In the genomic region with DNA sequence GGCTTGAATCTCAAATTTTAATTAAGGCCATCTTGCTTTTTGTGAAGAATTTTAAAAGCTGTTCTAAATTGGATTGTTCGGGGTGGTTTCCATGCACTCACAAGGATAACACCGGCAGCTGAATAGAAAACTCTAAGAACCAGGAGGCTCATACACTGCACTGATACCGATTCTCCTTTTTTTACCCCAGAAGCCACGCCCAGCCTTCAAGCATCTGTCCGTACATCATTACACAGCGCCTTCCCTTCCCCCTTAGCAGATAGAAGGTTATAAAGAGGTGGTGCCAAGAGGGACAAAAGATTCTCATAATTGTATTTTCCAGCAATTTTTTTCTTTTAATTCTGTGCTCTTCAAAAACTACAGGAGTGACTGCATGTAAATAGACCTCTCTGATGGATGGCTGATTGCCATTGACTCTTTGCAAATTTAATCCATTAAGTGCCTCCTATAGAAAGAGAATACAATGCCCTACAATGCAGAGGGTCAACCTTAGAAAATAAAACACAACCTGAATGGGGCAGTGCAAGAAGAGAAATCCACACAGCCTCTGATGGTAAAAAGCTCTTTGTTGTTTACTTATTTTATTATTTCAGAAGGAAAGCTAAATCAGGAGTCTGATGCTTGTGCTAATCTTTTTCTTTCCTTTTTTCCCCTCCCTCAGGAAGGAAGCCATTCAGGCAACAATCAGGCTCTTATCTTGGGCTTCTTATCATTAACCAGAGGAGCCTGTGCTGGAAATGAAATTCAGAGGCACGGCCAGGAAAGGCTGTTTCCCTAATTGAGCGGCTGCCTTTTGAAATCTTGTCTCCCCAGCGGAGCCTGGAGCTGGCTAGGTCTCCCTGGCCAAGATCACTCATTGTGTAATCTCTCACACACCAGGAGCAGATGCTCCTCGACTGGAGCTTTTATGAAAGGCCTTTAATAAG, we compare ENCODE assay signal across 10 cellular contexts.
DNase-seq lines count a peak whose midpoint lies in the region; ATAC-seq and TF ChIP-seq lines count a peak whose summit lies in the region.
"Had no signal": no experiment of that assay in that cellular context is flagged by ENCODE, and none has a peak within 500 bp of the region (broad histone marks: within the 10 kb centered on the region; RNA-seq: fewer than 3 reads in every experiment).

No MANE protein-coding gene starts in this region.

- H3K4me3 ChIP-seq in tibial nerve = no peak overlapping the region
- no peak overlapping the region for H3K4me3 ChIP-seq in CD8-positive, alpha-beta memory T cell (ENCODE audit: low read length)

- no peak for TF ChIP-seq CTCF in tibial nerve (IDR thresholded peaks at IDR 0.05)

- TF ChIP-seq EP300 in tibial nerve (IDR thresholded peaks at IDR 0.05) = peak in 1 of 2 donors; percentile 37

- H3K9me3 ChIP-seq in tibial nerve = peaks cover 0 to 28% (median 6%) of the 10 kb centered on the region in 4 donors
- H3K9me3 ChIP-seq in CD8-positive, alpha-beta memory T cell (ENCODE audit: low read length) = no peaks in the 10 kb centered on the region

- peaks cover 0 to 14% (median 2%) of the 10 kb centered on the region in 4 donors for H3K4me1 ChIP-seq in tibial nerve
- H3K4me1 ChIP-seq in CD8-positive, alpha-beta memory T cell (ENCODE audit: insufficient read depth, low read length) = no peaks in the 10 kb centered on the region

- H3K9me3 Mint-ChIP-seq in CD8-positive, alpha-beta memory T cell = peaks cover 0 to 25% (median 17%) of the 10 kb centered on the region in 5 donors

- peaks cover 11 to 39% of the 10 kb centered on the region in 2 donors for H3K27me3 Mint-ChIP-seq in CD8-positive, alpha-beta memory T cell

- H3K27me3 ChIP-seq in tibial nerve = no peaks in the 10 kb centered on the region
- no peaks in the 10 kb centered on the region for H3K27me3 ChIP-seq in CD8-positive, alpha-beta memory T cell (ENCODE audit: insufficient read depth, low read length, poor library complexity, severe bottlenecking)

- POLR2A ChIA-PET in CD8-positive, alpha-beta memory T cell (lab: Charles Lee) = no interaction called here

- no peaks in the 10 kb centered on the region for H3K36me3 Mint-ChIP-seq in CD8-positive, alpha-beta memory T cell

- no peak for TF ChIP-seq POLR2A in tibial nerve (IDR thresholded peaks at IDR 0.05)

- no peak overlapping the region for H3K4me3 Mint-ChIP-seq in CD8-positive, alpha-beta memory T cell
- H3K4me3 Mint-ChIP-seq: naive thymus-derived CD4-positive, alpha-beta T cell had no signal

- H3K4me1 Mint-ChIP-seq in CD8-positive, alpha-beta memory T cell = no peaks in the 10 kb centered on the region
- H3K4me1 Mint-ChIP-seq: naive thymus-derived CD4-positive, alpha-beta T cell had no signal

- CTCF ChIA-PET in CD8-positive, alpha-beta memory T cell (lab: Charles Lee) = no interaction called here

- no peak overlapping the region for H3K27ac ChIP-seq in tibial nerve
- H3K27ac ChIP-seq in CD8-positive, alpha-beta memory T cell (ENCODE audit: low read depth, low read length) = no peak overlapping the region
- H3K27ac ChIP-seq: 22Rv1 had no signal

- no peak for ATAC-seq in HG03460 (IDR thresholded peaks at IDR 0.05; ENCODE audit: unreplicated experiment)
- ATAC-seq: naive thymus-derived CD4-positive, alpha-beta T cell had no signal

- H3K27ac Mint-ChIP-seq in CD8-positive, alpha-beta memory T cell = no peak overlapping the region
- H3K27ac Mint-ChIP-seq: naive thymus-derived CD4-positive, alpha-beta T cell had no signal

- DNase-seq in NCI-H1417 (lab: John Stamatoyannopoulos, UW) (peak; percentile 8 to 90 (median 44)), NCI-H1417 treated with DMSO at 0.1 percent for 48 hours (lab: John Stamatoyannopoulos, UW) (no peak), amniotic epithelial cell (ENCODE audit: low read depth) (peak; percentile 89), islet precursor cell (peak; percentile 96), tibial nerve (ENCODE audit: low spot score in 2 of 2) (peak; percentile 40 to 63)
- DNase-seq in CD8-positive, alpha-beta memory T cell = no peak
- DNase-seq in activated CD4-positive, CD25-positive, alpha-beta regulatory T cell (lab: John Stamatoyannopoulos, UW) = no peak
- DNase-seq: naive thymus-derived CD4-positive, alpha-beta T cell had no signal

- 41 to 51% methylated on average over 10 of the region's 10 CpGs for WGBS in tibial nerve, 2 donors

- no peaks in the 10 kb centered on the region for H3K36me3 ChIP-seq in tibial nerve
- H3K36me3 ChIP-seq in CD8-positive, alpha-beta memory T cell (ENCODE audit: insufficient read depth, low read length) = no peaks in the 10 kb centered on the region

Comparison
In these comparisons a context has a peak if more than half of its experiments do, and no peak if none do; other contexts are left out.
1. DNase-seq: peak in NCI-H1417 (3 of 3), amniotic epithelial cell (single experiment), islet precursor cell (single experiment) and tibial nerve (2 of 2); none in NCI-H1417 treated with DMSO at 0.1 percent for 48 hours (single experiment), CD8-positive, alpha-beta memory T cell (0 of 5) and activated CD4-positive, CD25-positive, alpha-beta regulatory T cell (0 of 4).